ENCODE assay signal across 18 cellular contexts in genomic region chr6:129104560-129104959, GRCh38.
A peak's percentile ranks its signal among the peaks of the same experiment; 100 is the strongest.
DNase-seq lines count a peak whose midpoint lies in the region; ATAC-seq and TF ChIP-seq lines count a peak whose summit lies in the region.
"Had no signal": no experiment of that assay in that cellular context is flagged by ENCODE, and none has a peak within 500 bp of the region (broad histone marks: within the 10 kb centered on the region; RNA-seq: fewer than 3 reads in every experiment).

No MANE protein-coding gene starts in this region.

- no peak overlapping the region for H3K4me3 ChIP-seq in right atrium auricular region
- H3K4me3 ChIP-seq in smooth muscle cell: no peak overlapping the region
- H3K4me3 ChIP-seq in neural progenitor cell: no peak overlapping the region
- H3K4me3 ChIP-seq: K562, prostate gland had no signal

- H3K9ac ChIP-seq in smooth muscle cell (ENCODE audit: low read depth) (no peak overlapping the region), neural progenitor cell (no peak overlapping the region)

- H3K4me1 ChIP-seq in right atrium auricular region (peaks cover 0 to 47% of the 10 kb centered on the region in 2 donors), smooth muscle cell (ENCODE audit: low read depth) (peaks cover 9% of the 10 kb centered on the region), neural progenitor cell (peaks cover 9% of the 10 kb centered on the region)
- H3K4me1 ChIP-seq: prostate gland had no signal

- peaks cover 2% of the 10 kb centered on the region; the same call in 1 of the 2 replicates for H3K27me3 Mint-ChIP-seq in HFFc6 (ENCODE audit: insufficient read depth)
- peaks cover 3% of the 10 kb centered on the region for H3K27me3 Mint-ChIP-seq in T-helper 2 cell treated with Interferon-gamma antibody and Interleukin-4, amounts not matched to agents 5 μg/mL and 100 μg/mL, for 36 hours (ENCODE audit: low read depth)
- H3K27me3 Mint-ChIP-seq in neural progenitor cell (ENCODE audit: insufficient read depth, low read depth): no peaks in the 10 kb centered on the region
- H3K27me3 Mint-ChIP-seq: dendritic cell treated with granulocyte-macrophage colony-stimulating factor and Interleukin-4, amounts not matched to agents 40 ng/mL and 50 ng/mL, for 4 days had no signal

- H3K27me3 ChIP-seq in right atrium auricular region: no peaks in the 10 kb centered on the region
- no peaks in the 10 kb centered on the region for H3K27me3 ChIP-seq in smooth muscle cell (ENCODE audit: low read depth)
- H3K27me3 ChIP-seq in neural progenitor cell: no peaks in the 10 kb centered on the region

- WGBS in smooth muscle cell (ENCODE audit: low lambda C conversion rate): 97% methylated on average over 1 of the region's 1 CpG

- no peaks in the 10 kb centered on the region for H3K79me2 ChIP-seq in smooth muscle cell (ENCODE audit: low read depth)
- no peaks in the 10 kb centered on the region for H3K79me2 ChIP-seq in neural progenitor cell (ENCODE audit: low read depth)

- H3K9me3 ChIP-seq in right atrium auricular region (no peaks in the 10 kb centered on the region), smooth muscle cell (replicated peaks; ENCODE audit: low read depth) (no peaks in the 10 kb centered on the region), neural progenitor cell (ENCODE audit: low read depth) (no peaks in the 10 kb centered on the region)
- H3K9me3 ChIP-seq: prostate gland had no signal

- no peaks in the 10 kb centered on the region for H3K36me3 Mint-ChIP-seq in HFFc6 (ENCODE audit: low read depth)
- H3K36me3 Mint-ChIP-seq in T-helper 2 cell treated with Interferon-gamma antibody and Interleukin-4, amounts not matched to agents 5 μg/mL and 100 μg/mL, for 36 hours (ENCODE audit: low read depth): no peaks in the 10 kb centered on the region
- no peaks in the 10 kb centered on the region for H3K36me3 Mint-ChIP-seq in neural progenitor cell
- H3K36me3 Mint-ChIP-seq: activated naive CD8-positive, alpha-beta T cell treated with anti-CD3 and anti-CD28 coated beads, Interleukin-2, amount 10 ng/mL, durations not matched to agents 7 days and 5 days had no signal

- no peaks in the 10 kb centered on the region for H4K20me1 ChIP-seq in smooth muscle cell (ENCODE audit: low read depth)
- no peaks in the 10 kb centered on the region for H4K20me1 ChIP-seq in neural progenitor cell (ENCODE audit: low read depth)

- DNase-seq in HFFc6: no peak
- peak; percentile 50 for DNase-seq in dermis blood vessel endothelial cell
- DNase-seq in right atrium auricular region (ENCODE audit: low spot score): no peak
- no peak for DNase-seq in smooth muscle cell (lab: John Stamatoyannopoulos, UW; ENCODE audit: unreplicated experiment)
- DNase-seq in T-helper 2 cell treated with Interferon-gamma antibody and Interleukin-4, amounts not matched to agents 5 μg/mL and 100 μg/mL, for 36 hours (ENCODE audit: low spot score): no peak
- DNase-seq in NCI-H1930 (lab: John Stamatoyannopoulos, UW): no peak
- DNase-seq in neural progenitor cell (ENCODE audit: low spot score): no peak
- DNase-seq: activated CD4-positive, alpha-beta T cell treated with anti-CD3 and anti-CD28 coated beads, Interleukin-2, amount 50 U/mL, for 1 hour; activated naive CD8-positive, alpha-beta T cell treated with anti-CD3 and anti-CD28 coated beads, Interleukin-2, amount 10 ng/mL, durations not matched to agents 7 days and 5 days; CD4-positive, alpha-beta T cell; DMS153; T-helper 2 cell; WERI-Rb-1 had no signal

- H3K9me3 Mint-ChIP-seq in HFFc6: no peaks in the 10 kb centered on the region
- no peaks in the 10 kb centered on the region for H3K9me3 Mint-ChIP-seq in T-helper 2 cell treated with Interferon-gamma antibody and Interleukin-4, amounts not matched to agents 5 μg/mL and 100 μg/mL, for 36 hours
- H3K9me3 Mint-ChIP-seq in neural progenitor cell: no peaks in the 10 kb centered on the region
- H3K9me3 Mint-ChIP-seq: activated naive CD8-positive, alpha-beta T cell treated with anti-CD3 and anti-CD28 coated beads, Interleukin-2, amount 10 ng/mL, durations not matched to agents 7 days and 5 days; CD4-positive, alpha-beta T cell; dendritic cell treated with granulocyte-macrophage colony-stimulating factor and Interleukin-4, amounts not matched to agents 40 ng/mL and 50 ng/mL, for 4 days had no signal

- H3F3A ChIP-seq in smooth muscle cell (ENCODE audit: low read depth) (no peaks in the 10 kb centered on the region), neural progenitor cell (ENCODE audit: low read depth) (no peaks in the 10 kb centered on the region)

- TF ChIP-seq CTCF in HFFc6 (IDR thresholded peaks at IDR 0.05) (no peak), right atrium auricular region (IDR thresholded peaks at IDR 0.05) (no peak), smooth muscle cell (IDR thresholded peaks at IDR 0.05; ENCODE audit: borderline replicate concordance, insufficient read depth, poor library complexity, severe bottlenecking) (no peak), neural progenitor cell (IDR thresholded peaks at IDR 0.05) (no peak)

- H3K4me3 Mint-ChIP-seq in HFFc6 (no peak overlapping the region), neural progenitor cell (no peak overlapping the region)
- H3K4me3 Mint-ChIP-seq in T-helper 2 cell treated with Interferon-gamma antibody and Interleukin-4, amounts not matched to agents 5 μg/mL and 100 μg/mL, for 36 hours: no peak overlapping the region
- H3K4me3 Mint-ChIP-seq: activated naive CD8-positive, alpha-beta T cell treated with anti-CD3 and anti-CD28 coated beads, Interleukin-2, amount 10 ng/mL, durations not matched to agents 7 days and 5 days; CD4-positive, alpha-beta T cell; dendritic cell treated with granulocyte-macrophage colony-stimulating factor and Interleukin-4, amounts not matched to agents 40 ng/mL and 50 ng/mL, for 4 days had no signal

- H3K36me3 ChIP-seq in right atrium auricular region (no peaks in the 10 kb centered on the region), smooth muscle cell (ENCODE audit: low read depth) (no peaks in the 10 kb centered on the region), neural progenitor cell (no peaks in the 10 kb centered on the region)
- H3K36me3 ChIP-seq: prostate gland, WERI-Rb-1 had no signal

- H3K27ac ChIP-seq in right atrium auricular region (peak overlapping the region; percentile 59 to 70), smooth muscle cell (ENCODE audit: low read depth) (peak overlapping the region; percentile 7), neural progenitor cell (no peak overlapping the region)
- H3K27ac ChIP-seq: prostate gland, WERI-Rb-1 had no signal

- H2AFZ ChIP-seq in smooth muscle cell (ENCODE audit: low read depth) (no peak overlapping the region), neural progenitor cell (replicated peaks) (no peak overlapping the region)

- H3K4me2 ChIP-seq in smooth muscle cell (no peak overlapping the region), neural progenitor cell (no peak overlapping the region)

- H3K27ac Mint-ChIP-seq in HFFc6 (0 out of 2 replicates have a peak overlapping the region, but pooled peaks have one; percentile 1), neural progenitor cell (no peak overlapping the region)
- H3K27ac Mint-ChIP-seq in T-helper 2 cell treated with Interferon-gamma antibody and Interleukin-4, amounts not matched to agents 5 μg/mL and 100 μg/mL, for 36 hours: no peak overlapping the region
- H3K27ac Mint-ChIP-seq: activated naive CD8-positive, alpha-beta T cell treated with anti-CD3 and anti-CD28 coated beads, Interleukin-2, amount 10 ng/mL, durations not matched to agents 7 days and 5 days; CD4-positive, alpha-beta T cell; dendritic cell treated with granulocyte-macrophage colony-stimulating factor and Interleukin-4, amounts not matched to agents 40 ng/mL and 50 ng/mL, for 4 days had no signal

- ATAC-seq in GM21515 (IDR thresholded peaks at IDR 0.05; ENCODE audit: unreplicated experiment): no peak
- ATAC-seq: K562, left lobe of liver had no signal

- H3K4me1 Mint-ChIP-seq in HFFc6 (ENCODE audit: low read depth) (peaks cover 25% of the 10 kb centered on the region), neural progenitor cell (peaks cover 19% of the 10 kb centered on the region)
- H3K4me1 Mint-ChIP-seq in T-helper 2 cell treated with Interferon-gamma antibody and Interleukin-4, amounts not matched to agents 5 μg/mL and 100 μg/mL, for 36 hours (ENCODE audit: low read depth): no peaks in the 10 kb centered on the region
- H3K4me1 Mint-ChIP-seq: activated naive CD8-positive, alpha-beta T cell treated with anti-CD3 and anti-CD28 coated beads, Interleukin-2, amount 10 ng/mL, durations not matched to agents 7 days and 5 days had no signal
